In the genomic region with DNA sequence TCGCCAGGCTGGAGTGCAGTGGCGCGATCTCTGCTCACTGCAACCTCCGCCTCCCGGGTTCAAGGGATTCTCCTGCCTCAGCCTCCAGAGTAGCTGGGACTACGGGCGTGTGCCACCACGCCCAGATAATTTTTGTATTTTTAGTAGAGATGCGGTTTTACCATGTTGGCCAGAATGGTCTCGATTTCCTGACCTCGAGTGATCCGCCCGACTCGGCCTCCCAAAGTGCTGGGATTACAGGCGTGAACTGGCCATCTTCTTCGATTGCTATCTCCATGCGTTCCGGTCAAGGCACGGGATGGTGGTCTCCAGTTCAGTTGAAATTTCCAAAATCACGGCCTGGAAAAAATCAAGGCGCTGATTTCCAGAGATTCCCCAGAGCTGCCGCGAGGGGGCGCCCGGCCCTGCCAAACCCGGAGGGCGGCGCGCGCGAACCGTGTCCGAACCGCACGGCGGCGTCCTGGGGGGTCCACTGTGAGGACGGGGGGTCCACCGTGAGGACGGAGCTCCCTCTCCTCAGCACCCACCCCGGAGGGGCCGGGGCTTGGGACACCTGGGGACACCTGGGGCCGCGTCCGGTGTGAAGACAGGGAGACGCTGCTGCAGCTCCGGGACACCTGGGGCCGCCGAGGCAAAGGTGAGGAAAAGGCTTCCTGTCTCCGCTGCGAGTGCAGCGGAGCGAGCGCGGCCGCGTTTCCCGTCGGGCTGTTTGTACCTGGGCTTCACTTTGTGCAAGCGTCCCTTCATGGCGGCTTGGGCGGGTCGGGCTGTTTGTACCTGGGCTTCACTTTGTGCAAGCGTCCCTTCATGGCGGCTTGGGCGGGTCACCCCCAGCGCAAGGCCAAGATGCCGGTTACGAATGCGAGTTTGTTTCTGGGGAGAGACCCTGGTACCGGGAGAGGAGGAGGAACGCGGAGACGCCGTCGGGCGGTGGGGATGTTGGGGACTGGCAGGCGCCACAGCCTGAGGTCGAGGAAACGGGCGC, we compare ENCODE assay signal across 8 cellular contexts.
A peak's percentile ranks its signal among the peaks of the same experiment; 100 is the strongest.
DNase-seq lines count a peak whose midpoint lies in the region; ATAC-seq and TF ChIP-seq lines count a peak whose summit lies in the region.
"Not testable (repeated sequence)": the region's sequence is repeated elsewhere in the genome, so short reads cannot be mapped to it uniquely, and the experiment has no call there.

No MANE protein-coding gene starts in this region.

- DNase-seq in AG09309 (ENCODE audit: low read depth); GM13977 (ENCODE audit: low spot score); activated CD8-positive, alpha-beta memory T cell treated with anti-CD3 and anti-CD28 coated beads, Interleukin-2, amount 10 ng/mL, durations not matched to agents 7 days and 5 days: not testable (repeated sequence)
- DNase-seq in NCI-H69 (lab: John Stamatoyannopoulos, UW) (peak; percentile 65), MCF 10A (ENCODE audit: unreplicated experiment) (peak; percentile 4), head of caudate nucleus (peak in 23 of 42 donors; percentile 5 to 54 (median 26))
- peak; percentile 13 for DNase-seq in stimulated activated CD4-positive, alpha-beta T cell treated with anti-CD3 and anti-CD28 coated beads, Interleukin-1b, Interleukin-23, amount 100 ng/mL, for 48 hours

- ATAC-seq in activated CD8-positive, alpha-beta memory T cell treated with anti-CD3 and anti-CD28 coated beads, Interleukin-2, amount 10 ng/mL, durations not matched to agents 7 days and 5 days = not testable (repeated sequence)

- H3K36me3 Mint-ChIP-seq in activated CD8-positive, alpha-beta memory T cell treated with anti-CD3 and anti-CD28 coated beads, Interleukin-2, amount 10 ng/mL, durations not matched to agents 7 days and 5 days; MCF 10A (ENCODE audit: insufficient read depth, unreplicated experiment): not testable (repeated sequence)

- intact Hi-C loops in MCF 10A (cut with micrococcal nuclease); head of caudate nucleus (cut with DNase I): not testable (repeated sequence)

- H3K27me3 Mint-ChIP-seq in activated CD8-positive, alpha-beta memory T cell treated with anti-CD3 and anti-CD28 coated beads, Interleukin-2, amount 10 ng/mL, durations not matched to agents 7 days and 5 days = peaks cover 13% of the 10 kb centered on the region
- H3K27me3 Mint-ChIP-seq in MCF 10A (ENCODE audit: insufficient read depth, unreplicated experiment) = not testable (repeated sequence)

- CTCF ChIA-PET in activated CD8-positive, alpha-beta memory T cell treated with anti-CD3 and anti-CD28 coated beads, Interleukin-2, amount 10 ng/mL, durations not matched to agents 7 days and 5 days (lab: Charles Lee); MCF 10A (lab: Yijun Ruan, JAX): not testable (repeated sequence)

- TF ChIP-seq CTCF in AG09309 (IDR thresholded peaks at IDR 0.05; ENCODE audit: control insufficient read depth, insufficient read depth, low read depth, low read length, missing control alignments) (peak; percentile 2), GM13977 (IDR thresholded peaks at IDR 0.05; ENCODE audit: extremely low read depth, insufficient read depth, missing control alignments) (peak; percentile 25), MCF 10A (IDR thresholded peaks at IDR 0.05; ENCODE audit: unreplicated experiment) (peak; percentile 39)

- not testable (repeated sequence) for H3K27ac Mint-ChIP-seq in activated CD8-positive, alpha-beta memory T cell treated with anti-CD3 and anti-CD28 coated beads, Interleukin-2, amount 10 ng/mL, durations not matched to agents 7 days and 5 days; MCF 10A (ENCODE audit: low read depth, unreplicated experiment)

- not testable (repeated sequence) for H3K9me3 Mint-ChIP-seq in activated CD8-positive, alpha-beta memory T cell treated with anti-CD3 and anti-CD28 coated beads, Interleukin-2, amount 10 ng/mL, durations not matched to agents 7 days and 5 days (ENCODE audit: low read depth); MCF 10A (ENCODE audit: unreplicated experiment)

- WGBS in mesodermal cell (ENCODE audit: insufficient coverage in 2 of 2), 2 experiments = 81 to 83% methylated on average over 37 to 53 of the region's 81 CpGs

- not testable (repeated sequence) for H3K4me1 Mint-ChIP-seq in activated CD8-positive, alpha-beta memory T cell treated with anti-CD3 and anti-CD28 coated beads, Interleukin-2, amount 10 ng/mL, durations not matched to agents 7 days and 5 days; MCF 10A (ENCODE audit: insufficient read depth, unreplicated experiment)

- POLR2A ChIA-PET in MCF 10A (lab: Yijun Ruan, JAX) = not testable (repeated sequence)

- not testable (repeated sequence) for H3K9me3 ChIP-seq in mesodermal cell (ENCODE audit: control insufficient read depth, low read length)

- not testable (repeated sequence) for H3K27ac ChIP-seq in mesodermal cell (ENCODE audit: low read depth, low read length, severe bottlenecking)

- H3K4me3 ChIP-seq in AG09309 (ENCODE audit: control insufficient read depth, low read depth, low read length) (peak overlapping the region; percentile 10), mesodermal cell (ENCODE audit: extremely low read depth, insufficient read depth, low read length, poor library complexity, severe bottlenecking) (peak overlapping the region; percentile 25)

- H3K36me3 ChIP-seq in mesodermal cell (ENCODE audit: control insufficient read depth, insufficient read depth, low read length) = not testable (repeated sequence)

- BruUV-seq in MCF 10A (replicated peaks; lab: Mats Ljungman, UMichigan) = not testable (repeated sequence)

- H3K4me1 ChIP-seq in mesodermal cell (ENCODE audit: control insufficient read depth, insufficient read depth, low read length, poor library complexity, severe bottlenecking) = not testable (repeated sequence)

- in situ Hi-C loops in GM13977 (cut with MboI; ENCODE audit: low pct_unique_long_range_greater_than_20kb, low sequenced_read_pairs, unreplicated experiment) = not testable (repeated sequence)

- peak overlapping the region; percentile 20 for H3K4me3 Mint-ChIP-seq in activated CD8-positive, alpha-beta memory T cell treated with anti-CD3 and anti-CD28 coated beads, Interleukin-2, amount 10 ng/mL, durations not matched to agents 7 days and 5 days
- H3K4me3 Mint-ChIP-seq in MCF 10A (ENCODE audit: unreplicated experiment) = peak overlapping the region; percentile 68
